14 cellular contexts compared by ENCODE assay signal in genomic region chr16:73065617-73066313, GRCh38. TPM values are rescaled to one million over a fixed set of nuclear protein-coding genes. Genes with fewer than 3 reads are reported as not detected.
DNase-seq lines count a peak whose midpoint lies in the region; ATAC-seq, FAIRE-seq and TF ChIP-seq lines count a peak whose summit lies in the region.
"Had no signal": no experiment of that assay in that cellular context is flagged by ENCODE, and none has a peak within 500 bp of the region (broad histone marks: within the 10 kb centered on the region; RNA-seq: fewer than 3 reads in every experiment).

No MANE protein-coding gene starts in this region.

- no peak for TF ChIP-seq CTCF in esophagus squamous epithelium (IDR thresholded peaks at IDR 0.05)
- no peak for TF ChIP-seq CTCF in mesothelial cell of epicardium (IDR thresholded peaks at IDR 0.05; ENCODE audit: unreplicated experiment)
- no peak for TF ChIP-seq CTCF in thoracic aorta (IDR thresholded peaks at IDR 0.05)

- H3K27me3 ChIP-seq in esophagus squamous epithelium (peaks cover 7 to 74% (median 19%) of the 10 kb centered on the region in 4 donors), thoracic aorta (replicated peaks; ENCODE audit: insufficient read depth) (no peaks in the 10 kb centered on the region)

- H3K4me3 ChIP-seq in esophagus squamous epithelium (peak overlapping the region in 3 of 4 donors; percentile 38 to 56 (median 38)), thoracic aorta (peak overlapping the region; percentile 89)

- H3K4me1 ChIP-seq in esophagus squamous epithelium (peaks cover 41 to 71% (median 41%) of the 10 kb centered on the region in 3 donors), thoracic aorta (ENCODE audit: control insufficient read depth in 1 of 2, low read depth in 2 of 2) (peaks cover 28 to 81% of the 10 kb centered on the region in 2 donors)

- H3K27ac ChIP-seq in esophagus squamous epithelium (peak overlapping the region in 3 of 4 donors; percentile 60 to 73 (median 72)), thoracic aorta (peak overlapping the region; percentile 99)

- TF ChIP-seq POLR2A in esophagus squamous epithelium (IDR thresholded peaks at IDR 0.05) (no peak), GM12892 (IDR thresholded peaks at IDR 0.05; ENCODE audit: low read depth, low read length) (no peak)

- H3K9me3 ChIP-seq in T-helper 17 cell (ENCODE audit: control insufficient read depth, low read length, poor library complexity, severe bottlenecking): no peaks in the 10 kb centered on the region
- no peaks in the 10 kb centered on the region for H3K9me3 ChIP-seq in esophagus squamous epithelium
- no peaks in the 10 kb centered on the region for H3K9me3 ChIP-seq in thoracic aorta

- H3K27me3 Mint-ChIP-seq in T-helper 17 cell: peaks cover 73% of the 10 kb centered on the region
- H3K27me3 Mint-ChIP-seq in mesothelial cell of epicardium (ENCODE audit: low read depth): peaks cover 59% of the 10 kb centered on the region

- H3K36me3 ChIP-seq in esophagus squamous epithelium (no peaks in the 10 kb centered on the region), thoracic aorta (no peaks in the 10 kb centered on the region)

- intact Hi-C loops in esophagus squamous epithelium (cut with DNase I): no loop called here

- no peaks in the 10 kb centered on the region for H3K9me3 Mint-ChIP-seq in mesothelial cell of epicardium

- no peak for FAIRE-seq in GM12892 (lab: Jason Lieb, UNC)

- DNase-seq in T-helper 17 cell: no peak
- DNase-seq in esophagus squamous epithelium (lab: John Stamatoyannopoulos, UW): no peak
- no peak for DNase-seq in mesothelial cell of epicardium (ENCODE audit: low spot score in 2 of 2, unreplicated experiment in 2 of 2)
- no peak for DNase-seq in thoracic aorta (ENCODE audit: low spot score)
- no peak for DNase-seq in NCI-H1105 (lab: John Stamatoyannopoulos, UW)
- no peak for DNase-seq in GM12892 (ENCODE audit: insufficient read length)
- no peak for DNase-seq in GM19240 (ENCODE audit: insufficient read length, low spot score)
- no peak for DNase-seq in NCI-H187 treated with DMSO at 0.1 percent for 48 hours (lab: John Stamatoyannopoulos, UW)
- DNase-seq: activated T-cell treated with anti-CD3 and anti-CD28 coated beads, Interleukin-2, amount 50 U/mL, for 1 hour; DND-41; kidney glomerular epithelial cell; NCI-H524 treated with DMSO at 0.1 percent for 48 hours; stimulated activated CD4-positive, alpha-beta T cell treated with anti-CD3 and anti-CD28 coated beads, Interleukin-2, amount 100 ng/mL, for 48 hours; T1000 had no signal

- H3K36me3 Mint-ChIP-seq in T-helper 17 cell (ENCODE audit: low read depth) (no peaks in the 10 kb centered on the region), mesothelial cell of epicardium (no peaks in the 10 kb centered on the region)

- H3K4me1 Mint-ChIP-seq in T-helper 17 cell: peaks cover 15% of the 10 kb centered on the region
- peaks cover 72% of the 10 kb centered on the region for H3K4me1 Mint-ChIP-seq in mesothelial cell of epicardium

- H3K4me3 Mint-ChIP-seq in T-helper 17 cell: peak overlapping the region; percentile 28
- peak overlapping the region; percentile 58 for H3K4me3 Mint-ChIP-seq in mesothelial cell of epicardium

- 9 to 23% methylated on average over 31 to 37 of the region's 43 CpGs for WGBS in esophagus squamous epithelium, 2 donors

- ATAC-seq in T-helper 17 cell: no peak
- no peak for ATAC-seq in thoracic aorta (ENCODE audit: insufficient number of reproducible peaks, low FRiP score, low read depth)

- H3K27ac Mint-ChIP-seq in T-helper 17 cell: no peak overlapping the region
- H3K27ac Mint-ChIP-seq in mesothelial cell of epicardium: peak overlapping the region; percentile 62

RNA-seq across cellular contexts. Expression of gene ZFHX3, which starts 17.8 kb away (rescaled TPM):
- total RNA-seq in T-helper 17 cell: 1 to 10 TPM in 1 of 2 donors, under 1 TPM in 1; 0.94 to 2.2 TPM
- 10 to 100 TPM in 1 of 4 donors, 1 to 10 TPM in 3; 3.5 to 12.8 (median 4.5) TPM for total RNA-seq in esophagus squamous epithelium
- total RNA-seq in mesothelial cell of epicardium: 63.8 to 68.1 TPM (median 67.1 TPM) in 3 replicates
- total RNA-seq in thoracic aorta: 10 to 100 TPM; 57.7 to 70.1 TPM
- polyA plus RNA-seq in GM12892 (2012; ENCODE audit: missing spikeins): 4.2 TPM
